ENCODE assay signal across 17 cellular contexts in genomic region chr2:85761512-85761944, GRCh38. TPM values are rescaled to one million over a fixed set of nuclear protein-coding genes. Genes with fewer than 3 reads are reported as not detected.
"Had no signal": no experiment of that assay in that cellular context is flagged by ENCODE, and none has a peak within 500 bp of the region (broad histone marks: within the 10 kb centered on the region; RNA-seq: fewer than 3 reads in every experiment).

No MANE protein-coding gene starts in this region.

- H3K27ac ChIP-seq: adrenal gland, body of pancreas, ovary had no signal

- H3K4me3 ChIP-seq: adrenal gland, body of pancreas, mucosa of descending colon, ovary, smooth muscle cell had no signal

- H3K4me3 Mint-ChIP-seq: activated T-helper 17 cell treated with anti-CD3 and anti-CD28 coated beads, Interleukin-2, amount 50 U/mL, for 72 hours; central memory CD8-positive, alpha-beta T cell; dendritic cell treated with granulocyte-macrophage colony-stimulating factor and Interleukin-4, amounts not matched to agents 40 ng/mL and 50 ng/mL, for 4 days; effector memory CD8-positive, alpha-beta T cell; natural killer cell; T-helper 1 cell treated with Interleukin-12 subunit alpha and Interleukin-12 subunit beta and Interleukin-4 antibody, amounts not matched to agents 30 μg/mL and 1 μg/mL, for 36 hours; WTC11 had no signal

- H3K36me3 ChIP-seq: adrenal gland, ovary had no signal

- H3K9me3 Mint-ChIP-seq: activated T-helper 17 cell treated with anti-CD3 and anti-CD28 coated beads, Interleukin-2, amount 50 U/mL, for 72 hours; central memory CD8-positive, alpha-beta T cell; dendritic cell treated with granulocyte-macrophage colony-stimulating factor and Interleukin-4, amounts not matched to agents 40 ng/mL and 50 ng/mL, for 4 days; effector memory CD8-positive, alpha-beta T cell; natural killer cell; T-helper 1 cell treated with Interleukin-12 subunit alpha and Interleukin-12 subunit beta and Interleukin-4 antibody, amounts not matched to agents 30 μg/mL and 1 μg/mL, for 36 hours; WTC11 had no signal

- H3K36me3 Mint-ChIP-seq: natural killer cell, WTC11 had no signal

- DNase-seq: activated CD4-positive, alpha-beta T cell treated with anti-CD3 and anti-CD28 coated beads for 48 hours; activated naive CD4-positive, alpha-beta T cell treated with anti-CD3 and anti-CD28 coated beads, Interleukin-2, amount 50 U/mL, for 16 hours; activated T-cell treated with anti-CD3 and anti-CD28 coated beads for 4 hours; adrenal gland; body of pancreas; effector memory CD8-positive, alpha-beta T cell; natural killer cell; ovary; trophoblast cell had no signal

- H3K9me3 ChIP-seq: adrenal gland, body of pancreas, mucosa of descending colon, ovary had no signal

- ATAC-seq: activated T-helper 17 cell treated with anti-CD3 and anti-CD28 coated beads, Interleukin-2, amount 50 U/mL, for 72 hours; body of pancreas; effector memory CD8-positive, alpha-beta T cell; mucosa of descending colon; natural killer cell; WTC11 had no signal

- H3K27ac Mint-ChIP-seq: activated T-helper 17 cell treated with anti-CD3 and anti-CD28 coated beads, Interleukin-2, amount 50 U/mL, for 72 hours; dendritic cell treated with granulocyte-macrophage colony-stimulating factor and Interleukin-4, amounts not matched to agents 40 ng/mL and 50 ng/mL, for 4 days; effector memory CD8-positive, alpha-beta T cell; natural killer cell; T-helper 1 cell treated with Interleukin-12 subunit alpha and Interleukin-12 subunit beta and Interleukin-4 antibody, amounts not matched to agents 30 μg/mL and 1 μg/mL, for 36 hours; WTC11 had no signal

- H3K4me1 Mint-ChIP-seq: activated T-helper 17 cell treated with anti-CD3 and anti-CD28 coated beads, Interleukin-2, amount 50 U/mL, for 72 hours had no signal

- H3K27me3 ChIP-seq: body of pancreas, ovary had no signal

RNA-seq across cellular contexts. Expression of gene ATOH8, which starts 7.7 kb away (rescaled TPM):
- total RNA-seq: activated CD8-positive, alpha-beta memory T cell treated with anti-CD3 and anti-CD28 coated beads for 36 hours; activated T-helper 17 cell treated with anti-CD3 and anti-CD28 coated beads, Interleukin-2, amount 50 U/mL, for 72 hours had no signal
